24 cellular contexts compared by ENCODE assay signal in the genomic region with DNA sequence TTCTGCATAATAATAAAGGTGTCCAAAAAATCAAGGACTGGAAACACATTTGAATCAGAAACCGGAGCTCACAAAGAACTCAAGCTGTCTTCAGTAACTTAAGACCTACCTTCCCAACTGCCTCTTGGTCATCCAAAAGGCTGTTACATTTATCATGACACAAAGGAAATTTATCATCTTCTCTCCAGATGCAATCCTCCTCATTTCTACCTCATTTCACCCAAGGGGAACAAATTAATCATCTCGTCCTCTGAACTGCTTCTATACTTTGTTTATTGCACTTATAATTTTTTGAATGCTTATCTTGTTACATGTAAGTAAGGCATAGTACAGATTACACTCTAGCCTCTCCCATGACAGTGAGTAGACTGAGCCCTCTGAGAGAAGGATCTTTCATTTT.
"Had no signal": no experiment of that assay in that cellular context is flagged by ENCODE, and none has a peak within 500 bp of the region (broad histone marks: within the 10 kb centered on the region; RNA-seq: fewer than 3 reads in every experiment).

No MANE protein-coding gene starts in this region.

- H3K27ac Mint-ChIP-seq: activated CD4-positive, alpha-beta T cell treated with anti-CD3 and anti-CD28 coated beads for 36 hours; activated naive CD8-positive, alpha-beta T cell; nephron; stimulated activated naive CD8-positive, alpha-beta T cell treated with anti-CD3 and anti-CD28 coated beads, Interleukin-15, Interleukin-2, amounts not matched to agents 100 ng/mL and 50 ng/mL, for 24 hours; T-helper 17 cell had no signal

- H3K36me3 Mint-ChIP-seq: activated naive CD8-positive, alpha-beta T cell had no signal

- H3K27me3 ChIP-seq: brain microvascular endothelial cell, left lung, upper lobe of left lung, vagina had no signal

- H3K27me3 Mint-ChIP-seq: activated CD4-positive, alpha-beta T cell treated with anti-CD3 and anti-CD28 coated beads for 36 hours; stimulated activated naive CD8-positive, alpha-beta T cell treated with anti-CD3 and anti-CD28 coated beads, Interleukin-15, Interleukin-2, amounts not matched to agents 100 ng/mL and 50 ng/mL, for 24 hours had no signal

- H3K4me3 ChIP-seq: left lung, lower lobe of right lung, thoracic aorta, upper lobe of left lung, vagina had no signal

- H3K36me3 ChIP-seq: brain microvascular endothelial cell, left lung, lower lobe of right lung, thoracic aorta, upper lobe of left lung, vagina had no signal

- H3K4me3 Mint-ChIP-seq: activated CD4-positive, alpha-beta T cell treated with anti-CD3 and anti-CD28 coated beads for 36 hours; activated naive CD8-positive, alpha-beta T cell; nephron; stimulated activated naive CD8-positive, alpha-beta T cell treated with anti-CD3 and anti-CD28 coated beads, Interleukin-15, Interleukin-2, amounts not matched to agents 100 ng/mL and 50 ng/mL, for 24 hours; T-helper 17 cell had no signal

- DNase-seq: activated CD4-positive, alpha-beta T cell treated with anti-CD3 and anti-CD28 coated beads for 36 hours; activated CD4-positive, CD25-positive, alpha-beta regulatory T cell; activated effector memory CD4-positive, alpha-beta T cell treated with Interleukin-2 at 50 U/mL for 16 hours; activated naive CD4-positive, alpha-beta T cell treated with Interleukin-2 at 50 U/mL for 16 hours; brain microvascular endothelial cell; central memory CD4-positive, alpha-beta T cell; foreskin fibroblast; head of caudate nucleus; hippocampal formation; left lung; lower lobe of right lung; mesendoderm; posterior cingulate gyrus; right cardiac atrium; stimulated activated CD4-positive, alpha-beta T cell treated with anti-CD3 and anti-CD28 coated beads, Interleukin-2, amount 100 ng/mL, for 48 hours; T-helper 17 cell; T1000; upper lobe of left lung had no signal

- H3K27ac ChIP-seq: brain microvascular endothelial cell, left lung, lower lobe of right lung, thoracic aorta, upper lobe of left lung, vagina had no signal

- H3K9me3 Mint-ChIP-seq: nephron; stimulated activated naive CD8-positive, alpha-beta T cell treated with anti-CD3 and anti-CD28 coated beads, Interleukin-15, Interleukin-2, amounts not matched to agents 100 ng/mL and 50 ng/mL, for 24 hours had no signal

- ATAC-seq: activated CD4-positive, alpha-beta T cell treated with anti-CD3 and anti-CD28 coated beads for 36 hours; esophagus mucosa; left lung; lower lobe of right lung; right cardiac atrium; T-helper 17 cell had no signal

- H3K4me1 Mint-ChIP-seq: activated CD4-positive, alpha-beta T cell treated with anti-CD3 and anti-CD28 coated beads for 36 hours; T-helper 17 cell had no signal

- H3K4me1 ChIP-seq: left lung, lower lobe of right lung, upper lobe of left lung, vagina had no signal

- H3K9me3 ChIP-seq: left lung, lower lobe of right lung, thoracic aorta, upper lobe of left lung, vagina had no signal
